Comparison of ENCODE assay signal across 10 cellular contexts in the genomic region with DNA sequence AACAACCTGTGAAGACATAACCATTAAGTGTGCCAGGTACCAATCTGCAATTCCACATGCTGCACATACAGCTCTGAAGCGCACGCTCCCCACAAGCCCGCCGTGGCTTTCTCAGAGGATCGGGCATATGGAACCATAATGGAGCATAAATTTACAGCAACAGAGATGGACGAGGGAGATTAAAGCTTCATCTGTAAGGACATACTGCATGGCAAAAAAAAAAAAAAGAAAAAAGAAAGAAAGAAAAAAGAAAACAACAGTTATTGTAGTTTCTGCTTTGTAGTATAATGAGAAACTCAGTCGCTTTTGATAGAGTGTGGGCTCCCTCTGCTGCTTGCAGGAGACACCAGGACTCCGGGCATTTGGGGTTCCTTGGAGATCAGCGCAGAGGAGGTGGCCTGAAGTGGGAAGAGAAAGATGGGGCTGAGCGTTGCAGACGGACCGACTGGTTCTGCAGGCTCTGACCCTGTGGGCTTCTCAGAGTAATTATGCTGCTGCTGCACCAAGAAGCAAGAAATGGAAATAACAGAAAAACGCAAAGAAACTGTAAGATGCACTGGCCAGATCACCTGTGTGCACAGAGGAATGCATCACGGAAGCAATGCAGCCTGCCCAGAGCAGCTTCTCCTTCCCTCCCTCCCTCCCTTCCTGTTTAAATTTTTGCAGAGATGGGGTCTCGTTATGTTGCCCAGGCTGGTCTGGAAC. TPM values are rescaled to one million over a fixed set of nuclear protein-coding genes. Genes with fewer than 3 reads are reported as not detected.
DNase-seq lines count a peak whose midpoint lies in the region; ATAC-seq and TF ChIP-seq lines count a peak whose summit lies in the region.
"Had no signal": no experiment of that assay in that cellular context is flagged by ENCODE, and none has a peak within 500 bp of the region (broad histone marks: within the 10 kb centered on the region; RNA-seq: fewer than 3 reads in every experiment).

No MANE protein-coding gene starts in this region.

- peak; percentile 51 to 75 for ATAC-seq in activated T-cell treated with anti-CD3 and anti-CD28 coated beads, Interleukin-2, amount 50 U/mL, for 4 hours
- ATAC-seq in foreskin keratinocyte (peak; percentile 76), GM21825 (IDR thresholded peaks at IDR 0.05; ENCODE audit: unreplicated experiment) (no peak), HG03196 (IDR thresholded peaks at IDR 0.05; ENCODE audit: unreplicated experiment) (no peak)

- TF ChIP-seq CTCF in foreskin keratinocyte (conservative IDR thresholded peaks at IDR 0.05): peak; percentile 71

- peak; percentile 85 for DNase-seq in DMS 273 (lab: John Stamatoyannopoulos, UW; ENCODE audit: unreplicated experiment)
- DNase-seq in HPDE6-E6E7 (ENCODE audit: extremely low spot score): peak; percentile 28
- peak; percentile 26 for DNase-seq in NOMO-1 treated with dmso at 0.1 percent for 144 hours (lab: John Stamatoyannopoulos, UW; ENCODE audit: unreplicated experiment)
- peak; percentile 40 for DNase-seq in activated T-cell treated with anti-CD3 and anti-CD28 coated beads, Interleukin-2, amount 50 U/mL, for 4 hours
- peak; percentile 6 to 37 for DNase-seq in foreskin keratinocyte
- DNase-seq in nucleus accumbens (lab: John Stamatoyannopoulos, UW): peak in 44 of 56 donors; percentile 2 to 81 (median 26)
- DNase-seq: activated B cell treated with CpG ODN at 0.5 μM for 24 hours had no signal

- H3K4me3 Mint-ChIP-seq in activated T-cell treated with anti-CD3 and anti-CD28 coated beads, Interleukin-2, amount 50 U/mL, for 4 hours: no peak overlapping the region
- H3K4me3 Mint-ChIP-seq: activated B cell treated with CpG ODN at 0.5 μM for 24 hours; stimulated activated naive CD8-positive, alpha-beta T cell treated with anti-CD3 and anti-CD28 coated beads, Interleukin-15, Interleukin-2, amounts not matched to agents 100 ng/mL and 50 ng/mL, for 24 hours had no signal

- no peaks in the 10 kb centered on the region for H3K36me3 Mint-ChIP-seq in activated T-cell treated with anti-CD3 and anti-CD28 coated beads, Interleukin-2, amount 50 U/mL, for 4 hours (ENCODE audit: insufficient read depth)

- no peaks in the 10 kb centered on the region for H3K9me3 Mint-ChIP-seq in activated T-cell treated with anti-CD3 and anti-CD28 coated beads, Interleukin-2, amount 50 U/mL, for 4 hours
- H3K9me3 Mint-ChIP-seq: activated B cell treated with CpG ODN at 0.5 μM for 24 hours; stimulated activated naive CD8-positive, alpha-beta T cell treated with anti-CD3 and anti-CD28 coated beads, Interleukin-15, Interleukin-2, amounts not matched to agents 100 ng/mL and 50 ng/mL, for 24 hours had no signal

- H3K27me3 ChIP-seq in foreskin keratinocyte: peaks cover 6% of the 10 kb centered on the region

- H3K4me1 Mint-ChIP-seq in activated T-cell treated with anti-CD3 and anti-CD28 coated beads, Interleukin-2, amount 50 U/mL, for 4 hours (ENCODE audit: low read depth): peaks cover 7% of the 10 kb centered on the region
- H3K4me1 Mint-ChIP-seq: activated B cell treated with CpG ODN at 0.5 μM for 24 hours had no signal

- peaks cover 28% of the 10 kb centered on the region for H3K27me3 Mint-ChIP-seq in activated T-cell treated with anti-CD3 and anti-CD28 coated beads, Interleukin-2, amount 50 U/mL, for 4 hours (ENCODE audit: low read depth)

- H3K4me1 ChIP-seq in foreskin keratinocyte: no peaks in the 10 kb centered on the region

- no peak overlapping the region for H3K27ac ChIP-seq in foreskin keratinocyte

RNA-seq across cellular contexts. Expression of a gene that starts 10.8 kb away (rescaled TPM):
- 100 to 1,000 TPM; 236 to 259 (median 237) TPM for total RNA-seq in activated T-cell treated with anti-CD3 and anti-CD28 coated beads, Interleukin-2, amount 50 U/mL, for 4 hours
- total RNA-seq in foreskin keratinocyte: 247 and 276 TPM in 2 replicates
- 324 and 348 TPM in 2 replicates for polyA plus RNA-seq in foreskin keratinocyte

Comparison
In these comparisons a context has a peak if more than half of its experiments do, and no peak if none do; other contexts are left out.
1. DNase-seq: peak in every context shown above with its lines; median percentile 85 in DMS 273; 40 in activated T-cell treated with anti-CD3 and anti-CD28 coated beads, Interleukin-2, amount 50 U/mL, for 4 hours; 28 in HPDE6-E6E7; 26 in NOMO-1 treated with dmso at 0.1 percent for 144 hours; 26 in nucleus accumbens; 22 in foreskin keratinocyte.
2. ATAC-seq: peak in activated T-cell treated with anti-CD3 and anti-CD28 coated beads, Interleukin-2, amount 50 U/mL, for 4 hours (2 of 2) and foreskin keratinocyte (single experiment); none in GM21825 (single experiment) and HG03196 (single experiment).